Comparison of ENCODE assay signal across 11 cellular contexts in genomic region chr5:131281868-131282234, GRCh38. TPM values are rescaled to one million over a fixed set of nuclear protein-coding genes. Genes with fewer than 3 reads are reported as not detected.
DNase-seq lines count a peak whose midpoint lies in the region; ATAC-seq and TF ChIP-seq lines count a peak whose summit lies in the region.
"Had no signal": no experiment of that assay in that cellular context is flagged by ENCODE, and none has a peak within 500 bp of the region (broad histone marks: within the 10 kb centered on the region; RNA-seq: fewer than 3 reads in every experiment).

No MANE protein-coding gene starts in this region.

- CTCF ChIA-PET in activated CD4-positive, alpha-beta T cell treated with anti-CD3 and anti-CD28 coated beads, Interleukin-2, amount 10 ng/mL, durations not matched to agents 7 days and 5 days (lab: Charles Lee) = interaction anchor here (1.1 to 1.8 kb wide), 2 partner anchors 11 to 37 kb away, joined by 3 to 10 read pairs; no protein-coding TSS in a partner anchor
- CTCF ChIA-PET in activated CD8-positive, alpha-beta T cell treated with anti-CD3 and anti-CD28 coated beads, Interleukin-2, amount 10 ng/mL, durations not matched to agents 7 days and 5 days (lab: Charles Lee) = interaction anchor here (1.4 to 4.0 kb wide), 3 partner anchors 11 to 100 kb away, joined by 5 to 24 read pairs (median 17); no protein-coding TSS in a partner anchor
- CTCF ChIA-PET in SK-N-SH (lab: Yijun Ruan, JAX) = interaction anchor here (0.6 to 1.7 kb wide), 2 partner anchors 16 to 70 kb away, joined by 3 to 4 read pairs; no protein-coding TSS in a partner anchor

- no peak for TF ChIP-seq RAD21 in SK-N-SH (IDR thresholded peaks at IDR 0.05; ENCODE audit: low read length)

- intact Hi-C loops in left lung (cut with DNase I) = no loop called here
- intact Hi-C loops in stomach (cut with DNase I; ENCODE audit: low total_unique reads) = no loop called here

- no peak overlapping the region for H3K4me3 ChIP-seq in left lung
- H3K4me3 ChIP-seq in stomach = no peak overlapping the region
- H3K4me3 ChIP-seq in SK-N-SH (ENCODE audit: low read depth in 2 of 2, low read length in 1 of 2) = no peak overlapping the region

- WGBS in stomach, 5 donors = 11 to 33% (median 21%) methylated on average over 2 of the region's 2 CpGs
- WGBS in SK-N-SH (ENCODE audit: low lambda C conversion rate) = 82% methylated on average over 2 of the region's 2 CpGs

- peak overlapping the region; percentile 96 for H3K27ac Mint-ChIP-seq in activated CD4-positive, alpha-beta T cell treated with anti-CD3 and anti-CD28 coated beads, Interleukin-2, amount 10 ng/mL, durations not matched to agents 7 days and 5 days
- peak overlapping the region; percentile 85 for H3K27ac Mint-ChIP-seq in activated CD8-positive, alpha-beta T cell treated with anti-CD3 and anti-CD28 coated beads, Interleukin-2, amount 10 ng/mL, durations not matched to agents 7 days and 5 days

- H3K4me1 ChIP-seq in left lung = peaks cover 0 to 48% of the 10 kb centered on the region in 2 donors
- peaks cover 0 to 74% (median 41%) of the 10 kb centered on the region in 4 donors for H3K4me1 ChIP-seq in stomach
- H3K4me1 ChIP-seq in SK-N-SH (ENCODE audit: control insufficient read depth in 1 of 2, insufficient read depth in 2 of 2, low read depth in 1 of 2, low read length in 1 of 2) = peaks cover 0 to 15% of the 10 kb centered on the region in 2 experiments; a peak in 1 of 4 replicates

- TF ChIP-seq CTCF in left lung (IDR thresholded peaks at IDR 0.05) (no peak), stomach (IDR thresholded peaks at IDR 0.05) (no peak), SK-N-SH (IDR thresholded peaks at IDR 0.05) (no peak)

- peaks cover 24% of the 10 kb centered on the region for H3F3A ChIP-seq in SK-N-SH (replicated peaks; ENCODE audit: insufficient read depth)

- H3K27me3 Mint-ChIP-seq in activated CD4-positive, alpha-beta T cell treated with anti-CD3 and anti-CD28 coated beads, Interleukin-2, amount 10 ng/mL, durations not matched to agents 7 days and 5 days = no peaks in the 10 kb centered on the region
- H3K27me3 Mint-ChIP-seq in activated CD8-positive, alpha-beta T cell treated with anti-CD3 and anti-CD28 coated beads, Interleukin-2, amount 10 ng/mL, durations not matched to agents 7 days and 5 days (ENCODE audit: low read depth) = no peaks in the 10 kb centered on the region

- H3K79me2 ChIP-seq in SK-N-SH (ENCODE audit: insufficient read depth) = peaks cover 94% of the 10 kb centered on the region

- peaks cover 71% of the 10 kb centered on the region for H3K36me3 Mint-ChIP-seq in activated CD4-positive, alpha-beta T cell treated with anti-CD3 and anti-CD28 coated beads, Interleukin-2, amount 10 ng/mL, durations not matched to agents 7 days and 5 days (ENCODE audit: low read depth)
- peaks cover 75% of the 10 kb centered on the region for H3K36me3 Mint-ChIP-seq in activated CD8-positive, alpha-beta T cell treated with anti-CD3 and anti-CD28 coated beads, Interleukin-2, amount 10 ng/mL, durations not matched to agents 7 days and 5 days (ENCODE audit: low read depth)

- ATAC-seq in activated CD8-positive, alpha-beta T cell treated with anti-CD3 and anti-CD28 coated beads, Interleukin-2, amount 10 ng/mL, durations not matched to agents 7 days and 5 days = no peak
- ATAC-seq in left lung = peak; percentile 61

- H2AFZ ChIP-seq in SK-N-SH (ENCODE audit: low read depth) = no peak overlapping the region

- H3K36me3 ChIP-seq in left lung (peaks cover 0 to 1% of the 10 kb centered on the region in 2 donors), stomach (no peaks in the 10 kb centered on the region), SK-N-SH (replicated peaks in 1 of 2; ENCODE audit: control insufficient read depth in 1 of 2, insufficient read depth in 2 of 2, low read length in 1 of 2) (no peaks in the 10 kb centered on the region)

- no peak for TF ChIP-seq POLR2A in stomach (IDR thresholded peaks at IDR 0.05)

- peaks cover 25% of the 10 kb centered on the region for H4K20me1 ChIP-seq in SK-N-SH (ENCODE audit: insufficient read depth)

- no peak for DNase-seq in activated CD4-positive, alpha-beta T cell treated with anti-CD3 and anti-CD28 coated beads, Interleukin-2, amount 10 ng/mL, durations not matched to agents 7 days and 5 days
- DNase-seq in activated CD4-positive, alpha-beta T cell treated with anti-CD3 and anti-CD28 coated beads for 48 hours = no peak
- no peak for DNase-seq in activated CD8-positive, alpha-beta T cell treated with anti-CD3 and anti-CD28 coated beads, Interleukin-2, amount 10 ng/mL, durations not matched to agents 7 days and 5 days
- DNase-seq in left lung = no peak
- no peak for DNase-seq in stomach
- DNase-seq in SK-N-SH = no peak
- DNase-seq in NCI-H1105 treated with DMSO at 0.1 percent for 48 hours (lab: John Stamatoyannopoulos, UW) = no peak
- DNase-seq in NCI-H1930 (lab: John Stamatoyannopoulos, UW) = no peak
- DNase-seq: activated CD4-positive, CD25-positive, alpha-beta regulatory T cell treated with anti-CD3 and anti-CD28 coated beads, Interleukin-2, amount 50 U/mL, for 72 hours; islet precursor cell; NCI-H187 treated with DMSO at 0.1 percent for 48 hours had no signal

- H3K27me3 ChIP-seq in left lung (no peaks in the 10 kb centered on the region), stomach (no peaks in the 10 kb centered on the region), SK-N-SH (ENCODE audit: insufficient read depth) (no peaks in the 10 kb centered on the region)

- TF ChIP-seq EP300 in stomach (IDR thresholded peaks at IDR 0.05) = no peak
- no peak for TF ChIP-seq EP300 in SK-N-SH (IDR thresholded peaks at IDR 0.05; ENCODE audit: borderline replicate concordance in 1 of 2, low read depth in 1 of 2, low read length in 1 of 2)

- no peak overlapping the region for H3K9ac ChIP-seq in SK-N-SH

- peaks cover 2% of the 10 kb centered on the region for H3K9me3 Mint-ChIP-seq in activated CD4-positive, alpha-beta T cell treated with anti-CD3 and anti-CD28 coated beads, Interleukin-2, amount 10 ng/mL, durations not matched to agents 7 days and 5 days
- H3K9me3 Mint-ChIP-seq in activated CD8-positive, alpha-beta T cell treated with anti-CD3 and anti-CD28 coated beads, Interleukin-2, amount 10 ng/mL, durations not matched to agents 7 days and 5 days (ENCODE audit: insufficient read depth) = no peaks in the 10 kb centered on the region

- peaks cover 89% of the 10 kb centered on the region for H3K4me1 Mint-ChIP-seq in activated CD4-positive, alpha-beta T cell treated with anti-CD3 and anti-CD28 coated beads, Interleukin-2, amount 10 ng/mL, durations not matched to agents 7 days and 5 days
- H3K4me1 Mint-ChIP-seq in activated CD8-positive, alpha-beta T cell treated with anti-CD3 and anti-CD28 coated beads, Interleukin-2, amount 10 ng/mL, durations not matched to agents 7 days and 5 days (ENCODE audit: low read depth) = peaks cover 86% of the 10 kb centered on the region

- H3K9me2 ChIP-seq in SK-N-SH = no peaks in the 10 kb centered on the region

- H3K9me3 ChIP-seq in left lung = no peaks in the 10 kb centered on the region
- H3K9me3 ChIP-seq in stomach = no peaks in the 10 kb centered on the region
- H3K9me3 ChIP-seq in SK-N-SH = no peaks in the 10 kb centered on the region

- POLR2A ChIA-PET in activated CD4-positive, alpha-beta T cell treated with anti-CD3 and anti-CD28 coated beads, Interleukin-2, amount 10 ng/mL, durations not matched to agents 7 days and 5 days (lab: Charles Lee) = no interaction called here
- POLR2A ChIA-PET in activated CD8-positive, alpha-beta T cell treated with anti-CD3 and anti-CD28 coated beads, Interleukin-2, amount 10 ng/mL, durations not matched to agents 7 days and 5 days (lab: Charles Lee) = interaction anchor here (1.1 to 3.4 kb wide), 5 partner anchors 7 to 112 kb away, joined by 3 to 53 read pairs (median 13); partner anchors contain the start of gene CDC42SE2
- POLR2A ChIA-PET in SK-N-SH (lab: Yijun Ruan, JAX) = no interaction called here

- H3K27ac ChIP-seq in left lung = peak overlapping the region; percentile 49 to 62
- H3K27ac ChIP-seq in stomach = peak overlapping the region in 4 of 5 donors; percentile 62 to 87 (median 71)
- H3K27ac ChIP-seq in SK-N-SH (ENCODE audit: low read depth in 2 of 2, low read length in 1 of 2) = peak overlapping the region in 1 of 2 experiments; percentile 18; a peak in 1 of 4 replicates

- peak overlapping the region; percentile 77 for H3K4me3 Mint-ChIP-seq in activated CD4-positive, alpha-beta T cell treated with anti-CD3 and anti-CD28 coated beads, Interleukin-2, amount 10 ng/mL, durations not matched to agents 7 days and 5 days
- peak overlapping the region; percentile 78 for H3K4me3 Mint-ChIP-seq in activated CD8-positive, alpha-beta T cell treated with anti-CD3 and anti-CD28 coated beads, Interleukin-2, amount 10 ng/mL, durations not matched to agents 7 days and 5 days

- H3K4me2 ChIP-seq in SK-N-SH = no peak overlapping the region

TF ChIP-seq in SK-N-SH, 30 proteins besides CTCF, POLR2A, EP300 and RAD21 (continues in another document):
- TF ChIP-seq, protein P1, sequence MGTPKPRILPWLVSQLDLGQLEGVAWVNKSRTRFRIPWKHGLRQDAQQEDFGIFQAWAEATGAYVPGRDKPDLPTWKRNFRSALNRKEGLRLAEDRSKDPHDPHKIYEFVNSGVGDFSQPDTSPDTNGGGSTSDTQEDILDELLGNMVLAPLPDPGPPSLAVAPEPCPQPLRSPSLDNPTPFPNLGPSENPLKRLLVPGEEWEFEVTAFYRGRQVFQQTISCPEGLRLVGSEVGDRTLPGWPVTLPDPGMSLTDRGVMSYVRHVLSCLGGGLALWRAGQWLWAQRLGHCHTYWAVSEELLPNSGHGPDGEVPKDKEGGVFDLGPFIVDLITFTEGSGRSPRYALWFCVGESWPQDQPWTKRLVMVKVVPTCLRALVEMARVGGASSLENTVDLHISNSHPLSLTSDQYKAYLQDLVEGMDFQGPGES (IDR thresholded peaks at IDR 0.05; ENCODE audit: low read depth, low read length) = no peak
- TF ChIP-seq, protein P2, sequence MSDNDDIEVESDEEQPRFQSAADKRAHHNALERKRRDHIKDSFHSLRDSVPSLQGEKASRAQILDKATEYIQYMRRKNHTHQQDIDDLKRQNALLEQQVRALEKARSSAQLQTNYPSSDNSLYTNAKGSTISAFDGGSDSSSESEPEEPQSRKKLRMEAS (IDR thresholded peaks at IDR 0.05; ENCODE audit: low read depth) = no peak
- no peak for TF ChIP-seq RCOR1 (IDR thresholded peaks at IDR 0.05; ENCODE audit: low read length)

RNA-seq across cellular contexts. Expression of gene CDC42SE2, which starts 18.0 kb away (rescaled TPM):
- total RNA-seq in activated CD4-positive, alpha-beta T cell treated with anti-CD3 and anti-CD28 coated beads, Interleukin-2, amount 10 ng/mL, durations not matched to agents 7 days and 5 days = 100 to 1,000 TPM; 145 TPM
- 100 to 1,000 TPM; 115 to 126 TPM for total RNA-seq in activated CD8-positive, alpha-beta T cell treated with anti-CD3 and anti-CD28 coated beads, Interleukin-2, amount 10 ng/mL, durations not matched to agents 7 days and 5 days
- total RNA-seq in left lung (10 to 100 TPM; 28.1 to 37.5 TPM), stomach (10 to 100 TPM; 11.0 to 87.9 (median 23.7) TPM)
- polyA plus RNA-seq in stomach (10 to 100 TPM; 13.3 to 35.0 (median 17.6) TPM), SK-N-SH (2012; rRNA removed) (8.6 and 11.4 TPM in 2 replicates)
- polyA plus RNA-seq in SK-N-SH (2012; cell fraction: cytosol; rRNA removed) = 14.0 and 17.3 TPM in 2 replicates
- 2.8 and 6.8 TPM in 2 replicates for polyA plus RNA-seq in SK-N-SH (2012; cell fraction: nucleus; rRNA removed)
